In genomic region chr17:41800601-41801373, GRCh38 we compare ENCODE assay signal across 10 cellular contexts. TPM values are rescaled to one million over a fixed set of nuclear protein-coding genes. Genes with fewer than 3 reads are reported as not detected.
DNase-seq lines count a peak whose midpoint lies in the region; TF ChIP-seq lines count a peak whose summit lies in the region.
"Had no signal": no experiment of that assay in that cellular context is flagged by ENCODE, and none has a peak within 500 bp of the region (broad histone marks: within the 10 kb centered on the region; RNA-seq: fewer than 3 reads in every experiment).

No MANE protein-coding gene starts in this region.

- H3K27me3 ChIP-seq in DOHH2 (ENCODE audit: control insufficient read depth, low read length) = no peaks in the 10 kb centered on the region; the same call in 1 of the 2 replicates
- H3K27me3 ChIP-seq in ovary = no peaks in the 10 kb centered on the region

- no peak overlapping the region for H3K27ac Mint-ChIP-seq in activated CD4-positive, alpha-beta memory T cell treated with anti-CD3 and anti-CD28 coated beads, Interleukin-2, amount 10 ng/mL, durations not matched to agents 7 days and 5 days

- H3K4me1 Mint-ChIP-seq in activated CD4-positive, alpha-beta memory T cell treated with anti-CD3 and anti-CD28 coated beads, Interleukin-2, amount 10 ng/mL, durations not matched to agents 7 days and 5 days = peaks cover 7% of the 10 kb centered on the region

- H3K4me3 ChIP-seq in DOHH2 (ENCODE audit: low read length) = no peak overlapping the region
- H3K4me3 ChIP-seq in fibroblast of mammary gland (ENCODE audit: control insufficient read depth, low read depth, low read length) = no peak overlapping the region
- H3K4me3 ChIP-seq in ovary = no peak overlapping the region

- TF ChIP-seq CTCF in DOHH2 (IDR thresholded peaks at IDR 0.05; ENCODE audit: low read depth, low read length, poor library complexity, severe bottlenecking) = no peak
- no peak for TF ChIP-seq CTCF in fibroblast of mammary gland (conservative IDR thresholded peaks at IDR 0.05; ENCODE audit: control insufficient read depth, insufficient read depth, low read depth, low read length)
- TF ChIP-seq CTCF in ovary (IDR thresholded peaks at IDR 0.05) = no peak

- H3K36me3 Mint-ChIP-seq in activated CD4-positive, alpha-beta memory T cell treated with anti-CD3 and anti-CD28 coated beads, Interleukin-2, amount 10 ng/mL, durations not matched to agents 7 days and 5 days (ENCODE audit: low read depth) = no peaks in the 10 kb centered on the region

- H3F3A ChIP-seq in DOHH2 (ENCODE audit: control insufficient read depth, insufficient read depth) = no peaks in the 10 kb centered on the region

- H3K9me3 Mint-ChIP-seq in activated CD4-positive, alpha-beta memory T cell treated with anti-CD3 and anti-CD28 coated beads, Interleukin-2, amount 10 ng/mL, durations not matched to agents 7 days and 5 days = no peaks in the 10 kb centered on the region
- H3K9me3 Mint-ChIP-seq: activated T-helper 2 cell treated with anti-CD3 and anti-CD28 coated beads, Interferon-gamma antibody, Interleukin-2, Interleukin-4, amounts not matched to agents 10 μg/mL and 5 μg/mL and 100 μg/mL, durations not matched to agents 14 hours and 24 hours and 36 hours; neural crest cell had no signal

- no peak overlapping the region for H3K4me3 Mint-ChIP-seq in activated CD4-positive, alpha-beta memory T cell treated with anti-CD3 and anti-CD28 coated beads, Interleukin-2, amount 10 ng/mL, durations not matched to agents 7 days and 5 days

- CTCF ChIA-PET in activated CD4-positive, alpha-beta memory T cell treated with anti-CD3 and anti-CD28 coated beads, Interleukin-2, amount 10 ng/mL, durations not matched to agents 7 days and 5 days (lab: Charles Lee) = interaction anchor here (0.6 to 2.9 kb wide), 12 partner anchors 10 to 479 kb away, joined by 3 to 23 read pairs (median 4); partner anchors contain the start of genes JUP and P3H4

- H3K4me1 ChIP-seq in DOHH2 (ENCODE audit: control insufficient read depth, low read length) = peaks cover 33% of the 10 kb centered on the region
- H3K4me1 ChIP-seq in ovary (ENCODE audit: insufficient read depth) = peaks cover 7% of the 10 kb centered on the region

- H3K36me3 ChIP-seq in DOHH2 (ENCODE audit: control insufficient read depth, low read length) (no peaks in the 10 kb centered on the region), ovary (no peaks in the 10 kb centered on the region)

- 32 to 40% (median 34%) methylated on average over 14 to 18 of the region's 18 CpGs for WGBS in ovary, 3 donors

- TF ChIP-seq EP300 in ovary (IDR thresholded peaks at IDR 0.05) = no peak

- no peaks in the 10 kb centered on the region for H4K20me1 ChIP-seq in DOHH2 (ENCODE audit: control insufficient read depth, insufficient read depth, low read depth, low read length)

- intact Hi-C loops in ovary (cut with DNase I) = loop anchor here (1.0 to 10.0 kb wide), 4 partner anchors 62 to 64 kb away; partner anchors contain the start of gene KLHL11 (in 1 of the 4)

- no peak for TF ChIP-seq POLR2A in ovary (IDR thresholded peaks at IDR 0.05)

- no peaks in the 10 kb centered on the region for H3K79me2 ChIP-seq in DOHH2 (ENCODE audit: control insufficient read depth, low read length)

- DNase-seq in NCI-H774 (lab: John Stamatoyannopoulos, UW) (peak; percentile 14), fibroblast of mammary gland (ENCODE audit: low read depth) (peak; percentile 50), ovary (peak in 3 of 5 donors; percentile 45 to 59 (median 46)), NCI-H1105 treated with DMSO at 0.1 percent for 48 hours (lab: John Stamatoyannopoulos, UW) (no peak), NCI-H2196 treated with DMSO at 0.1 percent for 48 hours (lab: John Stamatoyannopoulos, UW; ENCODE audit: unreplicated experiment) (no peak)
- no peak for DNase-seq in activated CD8-positive, alpha-beta memory T cell treated with anti-CD3 and anti-CD28 coated beads, Interleukin-2, amount 50 U/mL, for 48 hours
- no peak for DNase-seq in activated CD4-positive, alpha-beta memory T cell treated with anti-CD3 and anti-CD28 coated beads, Interleukin-2, amount 10 ng/mL, durations not matched to agents 7 days and 5 days

- H3K27ac ChIP-seq in DOHH2 (ENCODE audit: low read depth, low read length) (no peak overlapping the region), ovary (no peak overlapping the region)

- H3K9me3 ChIP-seq in DOHH2 (ENCODE audit: control insufficient read depth, insufficient read depth, low read length) (no peaks in the 10 kb centered on the region), ovary (no peaks in the 10 kb centered on the region)

- no peaks in the 10 kb centered on the region for H3K27me3 Mint-ChIP-seq in activated CD4-positive, alpha-beta memory T cell treated with anti-CD3 and anti-CD28 coated beads, Interleukin-2, amount 10 ng/mL, durations not matched to agents 7 days and 5 days

- no peaks in the 10 kb centered on the region for H3K9me2 ChIP-seq in DOHH2 (replicated peaks; ENCODE audit: control insufficient read depth, low read length)

- POLR2A ChIA-PET in activated CD4-positive, alpha-beta memory T cell treated with anti-CD3 and anti-CD28 coated beads, Interleukin-2, amount 10 ng/mL, durations not matched to agents 7 days and 5 days (lab: Charles Lee) = interaction anchor here (1.0 kb wide), 1 partner anchor 12 kb away, joined by 3 read pairs; no protein-coding TSS in a partner anchor

- peak overlapping the region; percentile 43 for H3K4me2 ChIP-seq in DOHH2 (ENCODE audit: low read length)

RNA-seq across cellular contexts. Expression of gene P3H4, which starts 11.0 kb away (rescaled TPM):
- total RNA-seq in ovary = 10 to 100 TPM; 13.2 to 22.1 (median 16.3) TPM
- 10 to 100 TPM in 1 of 2 donors, 1 to 10 TPM in 1; 7.7 to 10.6 TPM for polyA plus RNA-seq in ovary
- 1 to 10 TPM; 1.8 to 1.9 TPM for total RNA-seq in activated CD4-positive, alpha-beta memory T cell treated with anti-CD3 and anti-CD28 coated beads, Interleukin-2, amount 10 ng/mL, durations not matched to agents 7 days and 5 days

RNA-seq across cellular contexts. Expression of gene FKBP10, which starts 12.0 kb away (rescaled TPM):
- 100 to 1,000 TPM in 2 of 7 donors, 10 to 100 TPM in 5; 37.1 to 106 (median 82.5) TPM for total RNA-seq in ovary
- 10 to 100 TPM; 76.2 to 80.0 TPM for polyA plus RNA-seq in ovary
- not detected for total RNA-seq in activated CD4-positive, alpha-beta memory T cell treated with anti-CD3 and anti-CD28 coated beads, Interleukin-2, amount 10 ng/mL, durations not matched to agents 7 days and 5 days

RNA-seq across cellular contexts. Expression of gene JUP, which starts 14.3 kb away (rescaled TPM):
- 100 to 1,000 TPM in 1 of 7 donors, 10 to 100 TPM in 6; 30.3 to 153 (median 52.6) TPM for total RNA-seq in ovary
- polyA plus RNA-seq in ovary = 10 to 100 TPM in 1 of 2 donors, 1 to 10 TPM in 1; 7.0 to 59.3 TPM
- under 1 TPM; 0.35 to 0.45 TPM for total RNA-seq in activated CD4-positive, alpha-beta memory T cell treated with anti-CD3 and anti-CD28 coated beads, Interleukin-2, amount 10 ng/mL, durations not matched to agents 7 days and 5 days

RNA-seq across cellular contexts. Expression of gene NT5C3B, which starts 35.2 kb away (rescaled TPM):
- 10 to 100 TPM; 34.5 to 65.4 (median 48.8) TPM for total RNA-seq in ovary
- 100 to 1,000 TPM in 1 of 2 donors, 10 to 100 TPM in 1; 71.0 to 106 TPM for polyA plus RNA-seq in ovary
- 10 to 100 TPM; 16.1 to 19.0 TPM for total RNA-seq in activated CD4-positive, alpha-beta memory T cell treated with anti-CD3 and anti-CD28 coated beads, Interleukin-2, amount 10 ng/mL, durations not matched to agents 7 days and 5 days

RNA-seq across cellular contexts. Expression of gene KLHL10, which starts 36.8 kb away (rescaled TPM):
- total RNA-seq in ovary = under 1 TPM; 0.13 to 0.60 (median 0.23) TPM
- under 1 TPM; 0.21 to 0.57 TPM for polyA plus RNA-seq in ovary
- total RNA-seq in activated CD4-positive, alpha-beta memory T cell treated with anti-CD3 and anti-CD28 coated beads, Interleukin-2, amount 10 ng/mL, durations not matched to agents 7 days and 5 days = not detected
- total RNA-seq: neural crest cell had no signal

Comparison
In these comparisons a context has a peak if more than half of its experiments do, and no peak if none do; other contexts are left out.
1. DNase-seq: peak in NCI-H774 (single experiment), fibroblast of mammary gland (single experiment) and ovary (3 of 5); none in activated CD8-positive, alpha-beta memory T cell treated with anti-CD3 and anti-CD28 coated beads, Interleukin-2, amount 50 U/mL, for 48 hours (single experiment), activated CD4-positive, alpha-beta memory T cell treated with anti-CD3 and anti-CD28 coated beads, Interleukin-2, amount 10 ng/mL, durations not matched to agents 7 days and 5 days (single experiment), NCI-H1105 treated with DMSO at 0.1 percent for 48 hours (single experiment) and NCI-H2196 treated with DMSO at 0.1 percent for 48 hours (single experiment).
2. RNA of gene P3H4, which starts 11.0 kb away (total RNA-seq): 13.2 to 22.1 TPM in ovary; 1.8 to 1.9 TPM in activated CD4-positive, alpha-beta memory T cell treated with anti-CD3 and anti-CD28 coated beads, Interleukin-2, amount 10 ng/mL, durations not matched to agents 7 days and 5 days; every median in the first group is over 4 times any median in the second.
3. RNA of gene FKBP10, which starts 12.0 kb away (total RNA-seq): 37.1 to 106 TPM in ovary; not detected in activated CD4-positive, alpha-beta memory T cell treated with anti-CD3 and anti-CD28 coated beads, Interleukin-2, amount 10 ng/mL, durations not matched to agents 7 days and 5 days; every median in the first group is over 10 times any median in the second.
4. RNA of gene JUP, which starts 14.3 kb away (total RNA-seq): 30.3 to 153 TPM in ovary; 0.35 to 0.45 TPM in activated CD4-positive, alpha-beta memory T cell treated with anti-CD3 and anti-CD28 coated beads, Interleukin-2, amount 10 ng/mL, durations not matched to agents 7 days and 5 days; every median in the first group is over 10 times any median in the second.